ENCODE assay signal across 21 cellular contexts in genomic region chr2:139214806-139215205, GRCh38.
DNase-seq lines count a peak whose midpoint lies in the region; ATAC-seq, FAIRE-seq and TF ChIP-seq lines count a peak whose summit lies in the region.
"Had no signal": no experiment of that assay in that cellular context is flagged by ENCODE, and none has a peak within 500 bp of the region (broad histone marks: within the 10 kb centered on the region; RNA-seq: fewer than 3 reads in every experiment).

No MANE protein-coding gene starts in this region.

- H3K36me3 ChIP-seq in bronchial epithelial cell (ENCODE audit: control insufficient read depth, insufficient read depth, low read length) (no peaks in the 10 kb centered on the region), pancreas (no peaks in the 10 kb centered on the region)
- H3K36me3 ChIP-seq: BLaER1 had no signal

- no peak for ATAC-seq in pancreas
- ATAC-seq: GM12878, HCT116 had no signal

- no peak for FAIRE-seq in bronchial epithelial cell (lab: Jason Lieb, UNC)
- no peak for FAIRE-seq in pancreas (lab: Jason Lieb, UNC)
- FAIRE-seq: GM12878 had no signal

- intact Hi-C loops in pancreas (cut with DNase I): no loop called here

- no peaks in the 10 kb centered on the region for H3K9me3 ChIP-seq in pancreas

- WGBS in pancreas, 2 donors: 37 to 48% methylated on average over 2 of the region's 2 CpGs

- H3K4me1 ChIP-seq in pancreas: no peaks in the 10 kb centered on the region

- no peak overlapping the region for H3K27ac ChIP-seq in pancreas
- H3K27ac ChIP-seq: BLaER1 had no signal

- TF ChIP-seq CTCF in bronchial epithelial cell (IDR thresholded peaks at IDR 0.05; ENCODE audit: insufficient read depth, low read length, severe bottlenecking): no peak
- TF ChIP-seq CTCF in pancreas (IDR thresholded peaks at IDR 0.05): no peak

- H3K4me3 ChIP-seq in bronchial epithelial cell (ENCODE audit: low read depth, low read length) (no peak overlapping the region), pancreas (no peak overlapping the region)
- H3K4me3 ChIP-seq: BLaER1, GM12878 had no signal

- peak; percentile 49 for DNase-seq in HT1080 (ENCODE audit: low read depth)
- DNase-seq in bronchial epithelial cell (ENCODE audit: low read depth): peak; percentile 15
- peak; percentile 29 for DNase-seq in glomerular visceral epithelial cell (ENCODE audit: extremely low spot score)
- peak; percentile 96 for DNase-seq in renal cortical epithelial cell (ENCODE audit: low read depth)
- DNase-seq in NCI-H2107 (lab: John Stamatoyannopoulos, UW): no peak
- no peak for DNase-seq in HPDE6-E6E7 (ENCODE audit: extremely low spot score)
- no peak for DNase-seq in NCI-H2171 (lab: John Stamatoyannopoulos, UW)
- DNase-seq in pancreas: no peak
- DNase-seq: 8988T; CD4-positive, alpha-beta memory T cell; DMS 273 treated with DMSO at 0.1 percent for 48 hours; DMS53; DND-41; EL; GOT3; H7; HFFc6; IMR-90 had no signal

- H3K27me3 ChIP-seq in bronchial epithelial cell (ENCODE audit: control insufficient read depth, insufficient read depth, low read length) (no peaks in the 10 kb centered on the region), pancreas (no peaks in the 10 kb centered on the region)
- H3K27me3 ChIP-seq: BLaER1 had no signal

Comparison
In these comparisons a context has a peak if more than half of its experiments do, and no peak if none do; other contexts are left out.
1. DNase-seq: peak in HT1080 (single experiment), bronchial epithelial cell (single experiment), glomerular visceral epithelial cell (single experiment) and renal cortical epithelial cell (single experiment); none in NCI-H2107 (single experiment), HPDE6-E6E7 (single experiment), NCI-H2171 (single experiment) and pancreas (0 of 6).